ENCODE assay signal across 22 cellular contexts in genomic region chr18:33600846-33601245, GRCh38. TPM values are rescaled to one million over a fixed set of nuclear protein-coding genes. Genes with fewer than 3 reads are reported as not detected.
"Had no signal": no experiment of that assay in that cellular context is flagged by ENCODE, and none has a peak within 500 bp of the region (broad histone marks: within the 10 kb centered on the region; RNA-seq: fewer than 3 reads in every experiment).

No MANE protein-coding gene starts in this region.

- H3K9me3 ChIP-seq: SJSA1, SK-N-SH had no signal

- H3K36me3 ChIP-seq: SJSA1 had no signal

- H3K9ac ChIP-seq: SK-N-SH had no signal

- H3K4me3 ChIP-seq: SJSA1 had no signal

- DNase-seq: IMR-90, Karpas-422, KG1, MM.1S, NCI-H1092 treated with DMSO at 0.1 percent for 48 hours, NCI-H1436, NCI-H187 treated with DMSO at 0.1 percent for 48 hours, NCI-H2081, NCI-H2107, NCI-H2227 treated with DMSO at 0.1 percent for 48 hours, NCI-H524, NCI-H526 treated with DMSO at 0.1 percent for 48 hours, NCI-H774, Right ventricle myocardium superior, RPMI8226, SIG-M5, SK-N-SH, SW 1271 had no signal

- H3K27me3 ChIP-seq: SJSA1 had no signal

- H3K4me2 ChIP-seq: SK-N-SH had no signal

- H3K4me1 ChIP-seq: SJSA1 had no signal

- H3K27ac ChIP-seq: SJSA1 had no signal

- H3K9me2 ChIP-seq: SK-N-SH had no signal

- ATAC-seq: HepG2 had no signal

RNA-seq across cellular contexts. Expression of gene ASXL3, which starts 22.8 kb away (rescaled TPM):
- total RNA-seq: HepG2, HT1080, M059J, SJSA1 had no signal
- polyA plus RNA-seq: HepG2, SK-N-SH had no signal
